ENCODE assay signal across 1 cellular context in the genomic region with DNA sequence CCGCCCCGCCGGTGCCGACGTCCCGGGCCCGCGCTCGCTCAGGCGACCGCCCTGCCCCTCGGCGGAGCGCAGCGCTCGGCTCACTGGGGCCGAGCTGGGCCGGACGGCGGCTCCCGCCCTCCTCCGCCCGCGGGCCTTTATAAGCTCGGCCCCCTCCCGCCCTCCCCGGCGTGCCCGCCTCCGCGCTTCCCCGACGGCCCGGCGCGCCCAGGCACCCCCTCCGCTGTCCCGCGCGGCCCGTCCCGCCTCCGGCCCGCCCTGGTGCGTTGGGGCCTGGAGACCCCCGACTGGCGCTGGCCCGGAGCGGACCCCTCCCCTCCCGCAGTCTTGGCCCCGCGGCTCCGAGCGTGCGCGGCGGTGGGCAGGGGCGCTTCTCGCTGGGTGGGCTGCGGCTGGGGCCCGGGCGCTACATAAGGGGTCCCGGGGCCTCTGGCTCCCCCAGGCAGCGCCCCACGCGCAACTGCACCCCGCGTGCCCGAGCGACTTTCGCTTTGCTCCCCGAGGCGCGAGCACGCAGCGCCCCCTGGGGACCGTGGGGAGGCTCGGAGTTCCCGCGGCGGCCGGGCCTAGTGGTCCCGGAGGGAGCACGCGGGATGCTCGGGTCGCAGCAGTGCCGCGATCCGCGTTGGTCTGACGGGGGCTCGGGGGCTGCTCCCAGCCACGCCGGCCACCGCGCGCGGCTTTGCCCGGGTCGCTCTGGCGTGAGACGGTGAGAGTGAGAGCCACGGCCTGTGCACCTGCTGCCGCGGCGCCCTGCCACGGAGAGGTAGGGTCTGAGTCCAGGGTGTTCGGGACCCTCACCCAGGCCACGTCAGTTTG.
TF ChIP-seq lines count a peak whose summit lies in the region.

A gene with protein sequence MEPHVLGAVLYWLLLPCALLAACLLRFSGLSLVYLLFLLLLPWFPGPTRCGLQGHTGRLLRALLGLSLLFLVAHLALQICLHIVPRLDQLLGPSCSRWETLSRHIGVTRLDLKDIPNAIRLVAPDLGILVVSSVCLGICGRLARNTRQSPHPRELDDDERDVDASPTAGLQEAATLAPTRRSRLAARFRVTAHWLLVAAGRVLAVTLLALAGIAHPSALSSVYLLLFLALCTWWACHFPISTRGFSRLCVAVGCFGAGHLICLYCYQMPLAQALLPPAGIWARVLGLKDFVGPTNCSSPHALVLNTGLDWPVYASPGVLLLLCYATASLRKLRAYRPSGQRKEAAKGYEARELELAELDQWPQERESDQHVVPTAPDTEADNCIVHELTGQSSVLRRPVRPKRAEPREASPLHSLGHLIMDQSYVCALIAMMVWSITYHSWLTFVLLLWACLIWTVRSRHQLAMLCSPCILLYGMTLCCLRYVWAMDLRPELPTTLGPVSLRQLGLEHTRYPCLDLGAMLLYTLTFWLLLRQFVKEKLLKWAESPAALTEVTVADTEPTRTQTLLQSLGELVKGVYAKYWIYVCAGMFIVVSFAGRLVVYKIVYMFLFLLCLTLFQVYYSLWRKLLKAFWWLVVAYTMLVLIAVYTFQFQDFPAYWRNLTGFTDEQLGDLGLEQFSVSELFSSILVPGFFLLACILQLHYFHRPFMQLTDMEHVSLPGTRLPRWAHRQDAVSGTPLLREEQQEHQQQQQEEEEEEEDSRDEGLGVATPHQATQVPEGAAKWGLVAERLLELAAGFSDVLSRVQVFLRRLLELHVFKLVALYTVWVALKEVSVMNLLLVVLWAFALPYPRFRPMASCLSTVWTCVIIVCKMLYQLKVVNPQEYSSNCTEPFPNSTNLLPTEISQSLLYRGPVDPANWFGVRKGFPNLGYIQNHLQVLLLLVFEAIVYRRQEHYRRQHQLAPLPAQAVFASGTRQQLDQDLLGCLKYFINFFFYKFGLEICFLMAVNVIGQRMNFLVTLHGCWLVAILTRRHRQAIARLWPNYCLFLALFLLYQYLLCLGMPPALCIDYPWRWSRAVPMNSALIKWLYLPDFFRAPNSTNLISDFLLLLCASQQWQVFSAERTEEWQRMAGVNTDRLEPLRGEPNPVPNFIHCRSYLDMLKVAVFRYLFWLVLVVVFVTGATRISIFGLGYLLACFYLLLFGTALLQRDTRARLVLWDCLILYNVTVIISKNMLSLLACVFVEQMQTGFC (N-terminal part only) (minus strand): TSS at position 115 of the 819 bp plus-strand sequence. CDS start 256 bp downstream, outside the sequence.

TF ChIP-seq in WTC11, 78 proteins besides CTCF, POLR2A, EP300 and RAD21 (continued from another document and continues in another):
- TF ChIP-seq, protein P1, sequence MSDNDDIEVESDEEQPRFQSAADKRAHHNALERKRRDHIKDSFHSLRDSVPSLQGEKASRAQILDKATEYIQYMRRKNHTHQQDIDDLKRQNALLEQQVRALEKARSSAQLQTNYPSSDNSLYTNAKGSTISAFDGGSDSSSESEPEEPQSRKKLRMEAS (CRISPR knock-in tag; IDR thresholded peaks at IDR 0.05), result peak; percentile 56; the same call in 1 of the 2 replicates
- TF ChIP-seq NR2C2 (CRISPR knock-in tag; IDR thresholded peaks at IDR 0.05) (no peak), JAZF1 (CRISPR knock-in tag; IDR thresholded peaks at IDR 0.05) (no peak), SP1 (CRISPR knock-in tag; conservative IDR thresholded peaks at IDR 0.05) (peak; percentile 20; the same call in 1 of the 2 replicates), CREB1 (CRISPR knock-in tag; IDR thresholded peaks at IDR 0.05) (no peak), ZNF232 (CRISPR knock-in tag; IDR thresholded peaks at IDR 0.05) (no peak), FOXJ3 (CRISPR knock-in tag; IDR thresholded peaks at IDR 0.05; ENCODE audit: borderline replicate concordance) (no peak), ZNF219 (CRISPR knock-in tag; IDR thresholded peaks at IDR 0.05; ENCODE audit: borderline replicate concordance) (0 out of 2 replicates have a peak, but pooled peaks have one; percentile 70), TCF7 (CRISPR knock-in tag; IDR thresholded peaks at IDR 0.05; ENCODE audit: low read depth) (no peak), ZNF317 (CRISPR knock-in tag; IDR thresholded peaks at IDR 0.05; ENCODE audit: borderline replicate concordance, low read depth) (no peak), MXD4 (CRISPR knock-in tag; IDR thresholded peaks at IDR 0.05; ENCODE audit: borderline replicate concordance) (no peak), RORB (CRISPR knock-in tag; IDR thresholded peaks at IDR 0.05) (no peak), GABPB1 (CRISPR knock-in tag; IDR thresholded peaks at IDR 0.05) (peak; percentile 57; the same call in 1 of the 2 replicates), IRF2 (CRISPR knock-in tag; IDR thresholded peaks at IDR 0.05; ENCODE audit: borderline replicate concordance, low read depth) (no peak), NFE2L1 (CRISPR knock-in tag; IDR thresholded peaks at IDR 0.05) (no peak), ZNF121 (CRISPR knock-in tag; IDR thresholded peaks at IDR 0.05) (no peak), PRRX2 (CRISPR knock-in tag; IDR thresholded peaks at IDR 0.05) (0 out of 2 replicates have a peak, but pooled peaks have one; percentile 22)
- TF ChIP-seq, protein P2, sequence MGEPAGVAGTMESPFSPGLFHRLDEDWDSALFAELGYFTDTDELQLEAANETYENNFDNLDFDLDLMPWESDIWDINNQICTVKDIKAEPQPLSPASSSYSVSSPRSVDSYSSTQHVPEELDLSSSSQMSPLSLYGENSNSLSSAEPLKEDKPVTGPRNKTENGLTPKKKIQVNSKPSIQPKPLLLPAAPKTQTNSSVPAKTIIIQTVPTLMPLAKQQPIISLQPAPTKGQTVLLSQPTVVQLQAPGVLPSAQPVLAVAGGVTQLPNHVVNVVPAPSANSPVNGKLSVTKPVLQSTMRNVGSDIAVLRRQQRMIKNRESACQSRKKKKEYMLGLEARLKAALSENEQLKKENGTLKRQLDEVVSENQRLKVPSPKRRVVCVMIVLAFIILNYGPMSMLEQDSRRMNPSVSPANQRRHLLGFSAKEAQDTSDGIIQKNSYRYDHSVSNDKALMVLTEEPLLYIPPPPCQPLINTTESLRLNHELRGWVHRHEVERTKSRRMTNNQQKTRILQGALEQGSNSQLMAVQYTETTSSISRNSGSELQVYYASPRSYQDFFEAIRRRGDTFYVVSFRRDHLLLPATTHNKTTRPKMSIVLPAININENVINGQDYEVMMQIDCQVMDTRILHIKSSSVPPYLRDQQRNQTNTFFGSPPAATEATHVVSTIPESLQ (CRISPR knock-in tag; IDR thresholded peaks at IDR 0.05), result no peak
- TF ChIP-seq, protein P3, sequence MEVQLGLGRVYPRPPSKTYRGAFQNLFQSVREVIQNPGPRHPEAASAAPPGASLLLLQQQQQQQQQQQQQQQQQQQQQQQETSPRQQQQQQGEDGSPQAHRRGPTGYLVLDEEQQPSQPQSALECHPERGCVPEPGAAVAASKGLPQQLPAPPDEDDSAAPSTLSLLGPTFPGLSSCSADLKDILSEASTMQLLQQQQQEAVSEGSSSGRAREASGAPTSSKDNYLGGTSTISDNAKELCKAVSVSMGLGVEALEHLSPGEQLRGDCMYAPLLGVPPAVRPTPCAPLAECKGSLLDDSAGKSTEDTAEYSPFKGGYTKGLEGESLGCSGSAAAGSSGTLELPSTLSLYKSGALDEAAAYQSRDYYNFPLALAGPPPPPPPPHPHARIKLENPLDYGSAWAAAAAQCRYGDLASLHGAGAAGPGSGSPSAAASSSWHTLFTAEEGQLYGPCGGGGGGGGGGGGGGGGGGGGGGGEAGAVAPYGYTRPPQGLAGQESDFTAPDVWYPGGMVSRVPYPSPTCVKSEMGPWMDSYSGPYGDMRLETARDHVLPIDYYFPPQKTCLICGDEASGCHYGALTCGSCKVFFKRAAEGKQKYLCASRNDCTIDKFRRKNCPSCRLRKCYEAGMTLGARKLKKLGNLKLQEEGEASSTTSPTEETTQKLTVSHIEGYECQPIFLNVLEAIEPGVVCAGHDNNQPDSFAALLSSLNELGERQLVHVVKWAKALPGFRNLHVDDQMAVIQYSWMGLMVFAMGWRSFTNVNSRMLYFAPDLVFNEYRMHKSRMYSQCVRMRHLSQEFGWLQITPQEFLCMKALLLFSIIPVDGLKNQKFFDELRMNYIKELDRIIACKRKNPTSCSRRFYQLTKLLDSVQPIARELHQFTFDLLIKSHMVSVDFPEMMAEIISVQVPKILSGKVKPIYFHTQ (CRISPR knock-in tag; IDR thresholded peaks at IDR 0.05), result no peak
- TF ChIP-seq, protein P4, sequence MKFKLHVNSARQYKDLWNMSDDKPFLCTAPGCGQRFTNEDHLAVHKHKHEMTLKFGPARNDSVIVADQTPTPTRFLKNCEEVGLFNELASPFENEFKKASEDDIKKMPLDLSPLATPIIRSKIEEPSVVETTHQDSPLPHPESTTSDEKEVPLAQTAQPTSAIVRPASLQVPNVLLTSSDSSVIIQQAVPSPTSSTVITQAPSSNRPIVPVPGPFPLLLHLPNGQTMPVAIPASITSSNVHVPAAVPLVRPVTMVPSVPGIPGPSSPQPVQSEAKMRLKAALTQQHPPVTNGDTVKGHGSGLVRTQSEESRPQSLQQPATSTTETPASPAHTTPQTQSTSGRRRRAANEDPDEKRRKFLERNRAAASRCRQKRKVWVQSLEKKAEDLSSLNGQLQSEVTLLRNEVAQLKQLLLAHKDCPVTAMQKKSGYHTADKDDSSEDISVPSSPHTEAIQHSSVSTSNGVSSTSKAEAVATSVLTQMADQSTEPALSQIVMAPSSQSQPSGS (CRISPR knock-in tag; IDR thresholded peaks at IDR 0.05; ENCODE audit: borderline replicate concordance, low read depth), result no peak
- TF ChIP-seq, protein P5, sequence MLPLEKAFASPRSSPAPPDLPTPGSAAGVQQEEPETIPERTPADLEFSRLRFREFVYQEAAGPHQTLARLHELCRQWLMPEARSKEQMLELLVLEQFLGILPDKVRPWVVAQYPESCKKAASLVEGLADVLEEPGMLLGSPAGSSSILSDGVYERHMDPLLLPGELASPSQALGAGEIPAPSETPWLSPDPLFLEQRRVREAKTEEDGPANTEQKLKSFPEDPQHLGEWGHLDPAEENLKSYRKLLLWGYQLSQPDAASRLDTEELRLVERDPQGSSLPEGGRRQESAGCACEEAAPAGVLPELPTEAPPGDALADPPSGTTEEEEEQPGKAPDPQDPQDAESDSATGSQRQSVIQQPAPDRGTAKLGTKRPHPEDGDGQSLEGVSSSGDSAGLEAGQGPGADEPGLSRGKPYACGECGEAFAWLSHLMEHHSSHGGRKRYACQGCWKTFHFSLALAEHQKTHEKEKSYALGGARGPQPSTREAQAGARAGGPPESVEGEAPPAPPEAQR (CRISPR knock-in tag; IDR thresholded peaks at IDR 0.05), result no peak
- TF ChIP-seq, protein P6, sequence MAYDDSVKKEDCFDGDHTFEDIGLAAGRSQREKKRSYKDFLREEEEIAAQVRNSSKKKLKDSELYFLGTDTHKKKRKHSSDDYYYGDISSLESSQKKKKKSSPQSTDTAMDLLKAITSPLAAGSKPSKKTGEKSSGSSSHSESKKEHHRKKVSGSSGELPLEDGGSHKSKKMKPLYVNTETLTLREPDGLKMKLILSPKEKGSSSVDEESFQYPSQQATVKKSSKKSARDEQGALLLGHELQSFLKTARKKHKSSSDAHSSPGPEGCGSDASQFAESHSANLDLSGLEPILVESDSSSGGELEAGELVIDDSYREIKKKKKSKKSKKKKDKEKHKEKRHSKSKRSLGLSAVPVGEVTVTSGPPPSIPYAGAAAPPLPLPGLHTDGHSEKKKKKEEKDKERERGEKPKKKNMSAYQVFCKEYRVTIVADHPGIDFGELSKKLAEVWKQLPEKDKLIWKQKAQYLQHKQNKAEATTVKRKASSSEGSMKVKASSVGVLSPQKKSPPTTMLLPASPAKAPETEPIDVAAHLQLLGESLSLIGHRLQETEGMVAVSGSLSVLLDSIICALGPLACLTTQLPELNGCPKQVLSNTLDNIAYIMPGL (CRISPR knock-in tag; IDR thresholded peaks at IDR 0.05), result peak; percentile 95
- TF ChIP-seq, protein P7, sequence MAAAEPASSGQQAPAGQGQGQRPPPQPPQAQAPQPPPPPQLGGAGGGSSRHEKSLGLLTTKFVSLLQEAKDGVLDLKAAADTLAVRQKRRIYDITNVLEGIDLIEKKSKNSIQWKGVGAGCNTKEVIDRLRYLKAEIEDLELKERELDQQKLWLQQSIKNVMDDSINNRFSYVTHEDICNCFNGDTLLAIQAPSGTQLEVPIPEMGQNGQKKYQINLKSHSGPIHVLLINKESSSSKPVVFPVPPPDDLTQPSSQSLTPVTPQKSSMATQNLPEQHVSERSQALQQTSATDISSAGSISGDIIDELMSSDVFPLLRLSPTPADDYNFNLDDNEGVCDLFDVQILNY (CRISPR knock-in tag; IDR thresholded peaks at IDR 0.05), result peak; percentile 27; the same call in 1 of the 2 replicates
- TF ChIP-seq, protein P8, sequence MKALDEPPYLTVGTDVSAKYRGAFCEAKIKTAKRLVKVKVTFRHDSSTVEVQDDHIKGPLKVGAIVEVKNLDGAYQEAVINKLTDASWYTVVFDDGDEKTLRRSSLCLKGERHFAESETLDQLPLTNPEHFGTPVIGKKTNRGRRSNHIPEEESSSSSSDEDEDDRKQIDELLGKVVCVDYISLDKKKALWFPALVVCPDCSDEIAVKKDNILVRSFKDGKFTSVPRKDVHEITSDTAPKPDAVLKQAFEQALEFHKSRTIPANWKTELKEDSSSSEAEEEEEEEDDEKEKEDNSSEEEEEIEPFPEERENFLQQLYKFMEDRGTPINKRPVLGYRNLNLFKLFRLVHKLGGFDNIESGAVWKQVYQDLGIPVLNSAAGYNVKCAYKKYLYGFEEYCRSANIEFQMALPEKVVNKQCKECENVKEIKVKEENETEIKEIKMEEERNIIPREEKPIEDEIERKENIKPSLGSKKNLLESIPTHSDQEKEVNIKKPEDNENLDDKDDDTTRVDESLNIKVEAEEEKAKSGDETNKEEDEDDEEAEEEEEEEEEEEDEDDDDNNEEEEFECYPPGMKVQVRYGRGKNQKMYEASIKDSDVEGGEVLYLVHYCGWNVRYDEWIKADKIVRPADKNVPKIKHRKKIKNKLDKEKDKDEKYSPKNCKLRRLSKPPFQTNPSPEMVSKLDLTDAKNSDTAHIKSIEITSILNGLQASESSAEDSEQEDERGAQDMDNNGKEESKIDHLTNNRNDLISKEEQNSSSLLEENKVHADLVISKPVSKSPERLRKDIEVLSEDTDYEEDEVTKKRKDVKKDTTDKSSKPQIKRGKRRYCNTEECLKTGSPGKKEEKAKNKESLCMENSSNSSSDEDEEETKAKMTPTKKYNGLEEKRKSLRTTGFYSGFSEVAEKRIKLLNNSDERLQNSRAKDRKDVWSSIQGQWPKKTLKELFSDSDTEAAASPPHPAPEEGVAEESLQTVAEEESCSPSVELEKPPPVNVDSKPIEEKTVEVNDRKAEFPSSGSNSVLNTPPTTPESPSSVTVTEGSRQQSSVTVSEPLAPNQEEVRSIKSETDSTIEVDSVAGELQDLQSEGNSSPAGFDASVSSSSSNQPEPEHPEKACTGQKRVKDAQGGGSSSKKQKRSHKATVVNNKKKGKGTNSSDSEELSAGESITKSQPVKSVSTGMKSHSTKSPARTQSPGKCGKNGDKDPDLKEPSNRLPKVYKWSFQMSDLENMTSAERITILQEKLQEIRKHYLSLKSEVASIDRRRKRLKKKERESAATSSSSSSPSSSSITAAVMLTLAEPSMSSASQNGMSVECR (CRISPR knock-in tag; IDR thresholded peaks at IDR 0.05; ENCODE audit: borderline replicate concordance), result no peak
- TF ChIP-seq, protein P9, sequence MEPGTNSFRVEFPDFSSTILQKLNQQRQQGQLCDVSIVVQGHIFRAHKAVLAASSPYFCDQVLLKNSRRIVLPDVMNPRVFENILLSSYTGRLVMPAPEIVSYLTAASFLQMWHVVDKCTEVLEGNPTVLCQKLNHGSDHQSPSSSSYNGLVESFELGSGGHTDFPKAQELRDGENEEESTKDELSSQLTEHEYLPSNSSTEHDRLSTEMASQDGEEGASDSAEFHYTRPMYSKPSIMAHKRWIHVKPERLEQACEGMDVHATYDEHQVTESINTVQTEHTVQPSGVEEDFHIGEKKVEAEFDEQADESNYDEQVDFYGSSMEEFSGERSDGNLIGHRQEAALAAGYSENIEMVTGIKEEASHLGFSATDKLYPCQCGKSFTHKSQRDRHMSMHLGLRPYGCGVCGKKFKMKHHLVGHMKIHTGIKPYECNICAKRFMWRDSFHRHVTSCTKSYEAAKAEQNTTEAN (CRISPR knock-in tag; IDR thresholded peaks at IDR 0.05), result 0 out of 2 replicates have a peak, but pooled peaks have one; percentile 19
- TF ChIP-seq, protein P10, sequence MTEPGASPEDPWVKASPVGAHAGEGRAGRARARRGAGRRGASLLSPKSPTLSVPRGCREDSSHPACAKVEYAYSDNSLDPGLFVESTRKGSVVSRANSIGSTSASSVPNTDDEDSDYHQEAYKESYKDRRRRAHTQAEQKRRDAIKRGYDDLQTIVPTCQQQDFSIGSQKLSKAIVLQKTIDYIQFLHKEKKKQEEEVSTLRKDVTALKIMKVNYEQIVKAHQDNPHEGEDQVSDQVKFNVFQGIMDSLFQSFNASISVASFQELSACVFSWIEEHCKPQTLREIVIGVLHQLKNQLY (CRISPR knock-in tag; IDR thresholded peaks at IDR 0.05), result no peak
